In the genomic region with DNA sequence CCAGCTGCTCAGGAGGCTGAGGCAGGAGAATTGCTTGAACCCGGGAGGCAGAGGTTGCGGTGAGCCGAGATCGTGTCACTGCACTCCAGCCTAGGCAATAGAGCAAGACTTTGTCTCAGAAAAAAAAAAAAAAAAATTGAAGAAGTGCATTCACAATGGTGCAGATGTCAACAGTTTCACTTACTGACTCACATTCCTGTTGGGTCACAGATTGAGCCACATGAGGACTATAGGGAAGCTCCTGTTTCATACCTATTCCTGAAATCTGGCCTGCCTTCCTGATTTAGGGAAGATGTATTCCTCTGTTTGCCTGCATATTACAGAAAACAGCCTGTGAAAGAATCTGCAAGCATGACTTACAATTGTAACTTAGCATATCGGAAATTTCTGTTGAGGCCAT, we compare ENCODE assay signal across 15 cellular contexts.
"Had no signal": no experiment of that assay in that cellular context is flagged by ENCODE, and none has a peak within 500 bp of the region (broad histone marks: within the 10 kb centered on the region; RNA-seq: fewer than 3 reads in every experiment).

No MANE protein-coding gene starts in this region.

- ATAC-seq: effector memory CD8-positive, alpha-beta T cell; foreskin keratinocyte; natural killer cell treated with Interleukin-12 subunit alpha and Interleukin-12 subunit beta and Interleukin-15 and Interleukin-18, amount 100 ng/mL, for 72 hours; psoas muscle; stimulated activated effector memory CD8-positive, alpha-beta T cell treated with anti-CD3 and anti-CD28 coated beads, Interleukin-12 subunit alpha, Interleukin-12 subunit beta, amount 100 ng/mL, for 72 hours; stimulated activated naive CD8-positive, alpha-beta T cell treated with anti-CD3 and anti-CD28 coated beads, Interleukin-15, Interleukin-2, amounts not matched to agents 100 U/mL and 50 U/mL, for 24 hours had no signal

- H3K9me3 Mint-ChIP-seq: effector memory CD8-positive, alpha-beta T cell; immature natural killer cell; natural killer cell treated with Interleukin-12 subunit alpha and Interleukin-12 subunit beta and Interleukin-15 and Interleukin-18, amount 100 ng/mL, for 72 hours; stimulated activated effector memory CD8-positive, alpha-beta T cell treated with anti-CD3 and anti-CD28 coated beads, Interleukin-12 subunit alpha, Interleukin-12 subunit beta, amount 100 ng/mL, for 72 hours had no signal

- H3K4me1 Mint-ChIP-seq: stimulated activated effector memory CD8-positive, alpha-beta T cell treated with anti-CD3 and anti-CD28 coated beads, Interleukin-12 subunit alpha, Interleukin-12 subunit beta, amount 100 ng/mL, for 72 hours had no signal

- H3K27me3 ChIP-seq: foreskin keratinocyte, right lobe of liver, suprapubic skin, thyroid gland, uterus had no signal

- DNase-seq: effector memory CD8-positive, alpha-beta T cell; foreskin keratinocyte; immature natural killer cell; psoas muscle; retina; right lobe of liver; stimulated activated CD4-positive, alpha-beta T cell treated with anti-CD3 and anti-CD28 coated beads, Interleukin-4, amount 100 ng/mL, for 1 hour; stimulated activated CD8-positive, alpha-beta memory T cell treated with anti-CD3 and anti-CD28 coated beads, Interleukin-4, amount 100 ng/mL, for 48 hours; stimulated activated naive CD8-positive, alpha-beta T cell treated with anti-CD3 and anti-CD28 coated beads, Interleukin-15, Interleukin-2, amounts not matched to agents 100 U/mL and 50 U/mL, for 24 hours; thyroid gland; uterus had no signal

- H3K4me3 Mint-ChIP-seq: effector memory CD8-positive, alpha-beta T cell; immature natural killer cell; natural killer cell treated with Interleukin-12 subunit alpha and Interleukin-12 subunit beta and Interleukin-15 and Interleukin-18, amount 100 ng/mL, for 72 hours; stimulated activated effector memory CD8-positive, alpha-beta T cell treated with anti-CD3 and anti-CD28 coated beads, Interleukin-12 subunit alpha, Interleukin-12 subunit beta, amount 100 ng/mL, for 72 hours; type B pancreatic cell had no signal

- H3K36me3 ChIP-seq: right lobe of liver, suprapubic skin, thyroid gland, uterus had no signal

- H3K27ac ChIP-seq: foreskin keratinocyte, psoas muscle, right lobe of liver, suprapubic skin, thyroid gland, uterus had no signal

- H3K4me1 ChIP-seq: foreskin keratinocyte, psoas muscle, right lobe of liver, suprapubic skin, thyroid gland, uterus had no signal

- H3K36me3 Mint-ChIP-seq: stimulated activated effector memory CD8-positive, alpha-beta T cell treated with anti-CD3 and anti-CD28 coated beads, Interleukin-12 subunit alpha, Interleukin-12 subunit beta, amount 100 ng/mL, for 72 hours; type B pancreatic cell had no signal

- H3K9me3 ChIP-seq: psoas muscle, right lobe of liver, suprapubic skin, thyroid gland, uterus had no signal

- H3K27ac Mint-ChIP-seq: effector memory CD8-positive, alpha-beta T cell; immature natural killer cell; stimulated activated effector memory CD8-positive, alpha-beta T cell treated with anti-CD3 and anti-CD28 coated beads, Interleukin-12 subunit alpha, Interleukin-12 subunit beta, amount 100 ng/mL, for 72 hours; type B pancreatic cell had no signal

- H3K4me3 ChIP-seq: psoas muscle, right lobe of liver, suprapubic skin, thyroid gland, uterus had no signal
